ENCODE assay signal across 30 cellular contexts in the genomic region with DNA sequence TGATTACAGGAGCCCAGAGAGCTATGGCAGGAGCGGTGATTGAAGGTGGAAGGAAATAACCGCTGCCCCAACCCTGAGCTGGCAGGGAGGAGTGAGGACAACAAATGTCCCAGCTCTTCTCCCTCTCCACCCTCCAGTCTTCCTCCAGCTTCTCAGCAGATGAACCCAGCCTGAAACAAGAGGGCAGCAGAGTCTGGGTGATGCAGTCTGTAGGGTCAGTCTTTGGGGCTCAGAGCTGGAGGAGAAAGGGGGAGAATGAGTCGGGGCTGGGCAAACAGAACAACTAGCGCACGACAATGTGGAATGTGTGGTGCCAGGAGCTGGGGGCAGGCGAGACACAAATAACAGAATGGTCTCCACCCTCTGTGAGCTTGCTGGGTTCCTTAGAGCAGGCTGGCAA. TPM values are rescaled to one million over a fixed set of nuclear protein-coding genes. Genes with fewer than 3 reads are reported as not detected.
DNase-seq lines count a peak whose midpoint lies in the region; ATAC-seq and TF ChIP-seq lines count a peak whose summit lies in the region.
"Had no signal": no experiment of that assay in that cellular context is flagged by ENCODE, and none has a peak within 500 bp of the region (broad histone marks: within the 10 kb centered on the region; RNA-seq: fewer than 3 reads in every experiment).

No MANE protein-coding gene starts in this region.

- H3K36me3 ChIP-seq in A673 (ENCODE audit: insufficient read depth, low read length, poor library complexity, severe bottlenecking) = no peaks in the 10 kb centered on the region
- H3K36me3 ChIP-seq: ascending aorta, tibial nerve had no signal

- DNase-seq in AG10803 (ENCODE audit: low read depth) = no peak
- peak; percentile 18 for DNase-seq in M059J (ENCODE audit: low read depth)
- peak in 1 of 2 donors; percentile 15 for DNase-seq in cardiac fibroblast (ENCODE audit: low read depth in 2 of 2)
- peak; percentile 18 to 56 for DNase-seq in foreskin fibroblast
- no peak for DNase-seq in A673 (ENCODE audit: low spot score)
- DNase-seq in mucosa of gallbladder (ENCODE audit: low spot score) = no peak
- DNase-seq: activated CD4-positive, alpha-beta memory T cell treated with anti-CD3 and anti-CD28 coated beads for 36 hours; activated CD4-positive, CD25-positive, alpha-beta regulatory T cell treated with anti-CD3 and anti-CD28 coated beads, Interleukin-2, amount 50 U/mL, for 72 hours; activated T-cell treated with anti-CD3 and anti-CD28 coated beads, Interleukin-2, amount 50 U/mL, for 72 hours; CD4-positive, CD25-positive, alpha-beta regulatory T cell; central memory CD4-positive, alpha-beta T cell; endodermal cell; hippocampal formation; Kasumi-1; left cardiac atrium; MV-4-11; NCI-H446; psoas muscle; stimulated activated CD4-positive, alpha-beta T cell treated with anti-CD3 and anti-CD28 coated beads, Interleukin-4, amount 100 ng/mL, for 24 hours; T-helper 17 cell had no signal

- no peaks in the 10 kb centered on the region for H3K4me1 ChIP-seq in A673 (ENCODE audit: insufficient read depth, low read length, poor library complexity, severe bottlenecking)
- H3K4me1 ChIP-seq: ascending aorta, psoas muscle had no signal

- no peaks in the 10 kb centered on the region for H3K9me3 ChIP-seq in A673 (ENCODE audit: low read depth, low read length, poor library complexity, severe bottlenecking)
- H3K9me3 ChIP-seq: ascending aorta, psoas muscle, tibial nerve had no signal

- no peaks in the 10 kb centered on the region for H3K27me3 ChIP-seq in A673 (replicated peaks; ENCODE audit: insufficient read depth, low read depth, low read length, poor library complexity)
- H3K27me3 ChIP-seq: ascending aorta, tibial nerve had no signal

- CTCF ChIA-PET in A673 (lab: Charles Lee) = interaction anchor here (1.0 to 1.2 kb wide), 2 partner anchors 46 to 94 kb away, joined by 3 to 5 read pairs; no protein-coding TSS in a partner anchor

- POLR2A ChIA-PET in A673 (lab: Charles Lee; ENCODE audit: low non-redundant PET) = no interaction called here

- no peak for ATAC-seq in GM18907 (IDR thresholded peaks at IDR 0.05; ENCODE audit: unreplicated experiment)
- ATAC-seq: activated T-cell treated with anti-CD3 and anti-CD28 coated beads, Interleukin-2, amount 50 U/mL, for 72 hours; esophagus mucosa; left cardiac atrium; natural killer cell treated with Interleukin-12 subunit alpha and Interleukin-12 subunit beta and Interleukin-15 and Interleukin-18, amount 100 ng/mL, for 72 hours; psoas muscle; T-helper 17 cell had no signal

- TF ChIP-seq CTCF in AG10803 (conservative IDR thresholded peaks at IDR 0.05; ENCODE audit: low read length) (peak; percentile 12), cardiac fibroblast (IDR thresholded peaks at IDR 0.05; ENCODE audit: low read depth, low read length) (peak; percentile 10), foreskin fibroblast (IDR thresholded peaks at IDR 0.05; ENCODE audit: low read depth, low read length) (no peak), A673 (conservative IDR thresholded peaks at IDR 0.05; ENCODE audit: low read depth, low read length) (no peak)

- no peak overlapping the region for H3K4me3 ChIP-seq in AG10803 (ENCODE audit: low read length)
- H3K4me3 ChIP-seq in cardiac fibroblast (replicated peaks in 1 of 2; ENCODE audit: low read depth in 2 of 2, low read length in 2 of 2) = no peak overlapping the region
- no peak overlapping the region for H3K4me3 ChIP-seq in foreskin fibroblast (ENCODE audit: low read depth in 1 of 2, low read length in 2 of 2)
- no peak overlapping the region for H3K4me3 ChIP-seq in A673 (ENCODE audit: low read depth, low read length, poor library complexity, severe bottlenecking)
- H3K4me3 ChIP-seq: ascending aorta, psoas muscle, tibial nerve had no signal

- no peak overlapping the region for H3K27ac ChIP-seq in A673 (ENCODE audit: low read depth, low read length, poor library complexity, severe bottlenecking)
- H3K27ac ChIP-seq: ascending aorta, HL-60, psoas muscle, tibial nerve had no signal

- intact Hi-C loops in A673 (cut with micrococcal nuclease; ENCODE audit: unreplicated experiment) = loop anchor here (5.0 kb wide), 1 partner anchor 226 kb away; a partner anchor contains a TSS

- BruUV-seq in A673 (replicated peaks; lab: Mats Ljungman, UMichigan) = no TSS peak

RNA-seq across cellular contexts. Expression of a gene that starts 4.5 kb away (rescaled TPM):
- total RNA-seq in M059J (2014; rRNA removed; shearing (Covaris generic)) = not detected in 2 replicates
- total RNA-seq in A673 (2021) (not detected in 2 replicates), mucosa of gallbladder (not detected)
- total RNA-seq: activated CD4-positive, alpha-beta memory T cell treated with anti-CD3 and anti-CD28 coated beads for 36 hours; CD4-positive, CD25-positive, alpha-beta regulatory T cell; esophagus mucosa; left cardiac atrium; lung microvascular endothelial cell; mononuclear cell; natural killer cell treated with Interleukin-12 subunit alpha and Interleukin-12 subunit beta and Interleukin-15 and Interleukin-18, amount 100 ng/mL, for 72 hours; OCI-LY7; omental fat pad; psoas muscle; T-helper 17 cell; tibial nerve had no signal

RNA-seq across cellular contexts. Expression of a gene that starts 26.1 kb away (rescaled TPM):
- 0.27 TPM in 1 of 2 replicates, not detected in the other for total RNA-seq in M059J (2014; rRNA removed; shearing (Covaris generic))
- total RNA-seq in A673 (2021) (1.7 and 2.0 TPM in 2 replicates), mucosa of gallbladder (0.43 TPM)

RNA-seq across cellular contexts. Expression of a gene that starts 26.2 kb away (rescaled TPM):
- total RNA-seq in M059J (2014; rRNA removed; shearing (Covaris generic)) = 0.30 and 2.2 TPM in 2 replicates
- total RNA-seq in A673 (2021) (0.04 and 0.15 TPM in 2 replicates), mucosa of gallbladder (41.2 TPM)
- total RNA-seq: CD4-positive, CD25-positive, alpha-beta regulatory T cell; mononuclear cell; T-helper 17 cell had no signal

RNA-seq across cellular contexts. Expression of a gene that starts 49.0 kb away (rescaled TPM):
- total RNA-seq in M059J (2014; rRNA removed; shearing (Covaris generic)) = 96.9 and 123 TPM in 2 replicates
- total RNA-seq in A673 (2021) = 50.0 and 52.0 TPM in 2 replicates
- 25.1 TPM for total RNA-seq in mucosa of gallbladder

Comparison
In these comparisons a context has a peak if more than half of its experiments do, and no peak if none do; other contexts are left out.
1. DNase-seq: peak in M059J (single experiment) and foreskin fibroblast (2 of 2); none in AG10803 (single experiment), A673 (single experiment) and mucosa of gallbladder (single experiment).
2. CTCF ChIP-seq: peak in AG10803 (single experiment) and cardiac fibroblast (single experiment); none in foreskin fibroblast (single experiment) and A673 (single experiment).
3. RNA of a gene that starts 26.2 kb away (total RNA-seq): 41.2 TPM in mucosa of gallbladder (single experiment); 0.30 to 2.2 TPM in M059J and 0.04 to 0.15 TPM in A673; every median in the first group is over 10 times any median in the second.